Comparison of ENCODE assay signal across 9 cellular contexts in the genomic region with DNA sequence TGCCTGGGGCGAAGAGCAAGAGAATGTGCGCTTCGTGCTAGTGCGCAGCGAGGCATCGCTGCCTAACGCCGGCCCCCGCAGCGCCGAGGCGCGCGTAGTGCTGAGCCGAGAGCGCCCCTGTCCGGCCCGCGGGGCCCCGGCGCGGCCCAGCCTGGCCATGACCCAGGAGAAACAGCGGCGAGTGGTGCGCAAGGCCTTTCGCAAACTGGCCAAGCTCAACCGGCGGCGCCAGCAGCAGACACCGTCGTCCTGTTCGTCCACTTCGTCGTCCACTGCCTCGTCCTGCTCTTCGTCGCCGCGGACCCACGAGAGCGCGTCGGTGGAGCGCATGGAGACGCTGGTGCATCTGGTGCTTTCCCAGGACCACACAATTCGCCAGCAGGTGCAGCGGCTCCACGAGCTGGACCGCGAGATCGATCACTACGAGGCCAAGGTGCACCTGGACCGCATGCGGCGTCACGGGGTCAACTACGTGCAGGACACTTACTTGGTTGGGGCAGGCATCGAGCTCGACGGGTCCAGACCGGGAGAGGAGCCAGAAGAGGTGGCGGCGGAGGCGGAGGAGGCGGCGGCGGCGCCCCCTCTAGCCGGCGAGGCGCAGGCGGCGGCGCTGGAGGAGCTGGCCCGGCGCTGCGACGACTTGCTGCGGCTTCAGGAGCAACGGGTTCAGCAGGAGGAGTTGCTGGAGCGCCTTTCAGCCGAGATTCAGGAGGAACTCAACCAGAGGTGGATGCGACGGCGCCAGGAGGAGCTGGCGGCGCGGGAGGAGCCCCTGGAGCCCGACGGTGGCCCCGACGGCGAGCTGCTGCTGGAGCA. TPM values are rescaled to one million over a fixed set of nuclear protein-coding genes. Genes with fewer than 3 reads are reported as not detected.
A peak's percentile ranks its signal among the peaks of the same experiment; 100 is the strongest.
DNase-seq lines count a peak whose midpoint lies in the region; ATAC-seq and TF ChIP-seq lines count a peak whose summit lies in the region.
"Had no signal": no experiment of that assay in that cellular context is flagged by ENCODE, and none has a peak within 500 bp of the region (broad histone marks: within the 10 kb centered on the region; RNA-seq: fewer than 3 reads in every experiment).

No MANE protein-coding gene starts in this region.

- 2% methylated on average over 17 of the region's 93 CpGs for WGBS in mammary epithelial cell (ENCODE audit: low coverage, missing lambda C conversion rate)
- WGBS in urinary bladder, result 1% methylated on average over 93 of the region's 93 CpGs

- BruUV-seq in MCF 10A (replicated peaks; lab: Mats Ljungman, UMichigan) (no TSS peak), mammary epithelial cell (replicated peaks; lab: Mats Ljungman, UMichigan) (no TSS peak)

- POLR2A ChIA-PET in MCF 10A (lab: Yijun Ruan, JAX), result no interaction called here

- peak overlapping the region; percentile 52 for H3K9ac ChIP-seq in mammary epithelial cell (ENCODE audit: insufficient read depth, low read length)

- H3K27me3 ChIP-seq in mammary epithelial cell (ENCODE audit: insufficient read depth, low read length), result no peaks in the 10 kb centered on the region

- peak; percentile 5 to 22 for DNase-seq in T47D (ENCODE audit: low read depth in 1 of 2, low spot score in 1 of 2)
- DNase-seq in MCF 10A (ENCODE audit: unreplicated experiment), result no peak
- peak; percentile 68 for DNase-seq in mammary epithelial cell
- DNase-seq in left lobe of liver (ENCODE audit: low spot score), result peak; percentile 83
- DNase-seq in activated CD8-positive, alpha-beta memory T cell treated with anti-CD3 and anti-CD28 coated beads, Interleukin-2, amount 10 ng/mL, durations not matched to agents 7 days and 5 days, result no peak
- no peak for DNase-seq in CD14-positive monocyte (ENCODE audit: low spot score)

- peak overlapping the region; percentile 84 for H2AFZ ChIP-seq in mammary epithelial cell (ENCODE audit: low read depth, low read length)

- H3K27ac Mint-ChIP-seq in MCF 10A (ENCODE audit: low read depth, unreplicated experiment) (no peak overlapping the region), CD14-positive monocyte (no peak overlapping the region)
- no peak overlapping the region for H3K27ac Mint-ChIP-seq in activated CD8-positive, alpha-beta memory T cell treated with anti-CD3 and anti-CD28 coated beads, Interleukin-2, amount 10 ng/mL, durations not matched to agents 7 days and 5 days
- H3K27ac Mint-ChIP-seq: CD8-positive, alpha-beta T cell had no signal

- H3K4me2 ChIP-seq in mammary epithelial cell (ENCODE audit: insufficient read depth, low read depth, low read length), result peak overlapping the region; percentile 97

- H3K27ac ChIP-seq in mammary epithelial cell (ENCODE audit: insufficient read depth, low read depth, low read length), result peak overlapping the region; percentile 29
- H3K27ac ChIP-seq in urinary bladder (ENCODE audit: low read depth), result no peak overlapping the region

- H3K27me3 Mint-ChIP-seq in MCF 10A (ENCODE audit: insufficient read depth, unreplicated experiment) (peaks cover 27% of the 10 kb centered on the region), CD14-positive monocyte (ENCODE audit: low read depth in 3 of 3) (peaks cover 59 to 84% (median 67%) of the 10 kb centered on the region in 3 donors)
- peaks cover 84% of the 10 kb centered on the region for H3K27me3 Mint-ChIP-seq in activated CD8-positive, alpha-beta memory T cell treated with anti-CD3 and anti-CD28 coated beads, Interleukin-2, amount 10 ng/mL, durations not matched to agents 7 days and 5 days

- no peaks in the 10 kb centered on the region for H3K4me1 Mint-ChIP-seq in MCF 10A (ENCODE audit: insufficient read depth, unreplicated experiment)
- peaks cover 4% of the 10 kb centered on the region for H3K4me1 Mint-ChIP-seq in activated CD8-positive, alpha-beta memory T cell treated with anti-CD3 and anti-CD28 coated beads, Interleukin-2, amount 10 ng/mL, durations not matched to agents 7 days and 5 days
- H3K4me1 Mint-ChIP-seq in CD14-positive monocyte, result peaks cover 24% of the 10 kb centered on the region

- peaks cover 45% of the 10 kb centered on the region for H3K79me2 ChIP-seq in mammary epithelial cell (ENCODE audit: insufficient read depth, low read length)

- dilution Hi-C loops in mammary epithelial cell (cut with HindIII; ENCODE audit: low sequenced_read_pairs), result loop anchor here (5.0 kb wide), 2 partner anchors 42 to 53 kb away; no protein-coding TSS in a partner anchor

- in situ Hi-C loops in T47D (cut with HindIII; ENCODE audit: low pct_unique_long_range_greater_than_20kb, low sequenced_read_pairs), result no loop called here
- in situ Hi-C loops in mammary epithelial cell (cut with MboI; ENCODE audit: low sequenced_read_pairs in 2 of 2), result no loop called here

- no peaks in the 10 kb centered on the region for H3K9me3 ChIP-seq in mammary epithelial cell (replicated peaks; ENCODE audit: insufficient read depth, low read length)

- H3K4me3 ChIP-seq in mammary epithelial cell (replicated peaks in 1 of 3; ENCODE audit: insufficient read depth in 1 of 3, low read depth in 2 of 3, low read length in 3 of 3) (peak overlapping the region; percentile 54 to 66 (median 57)), urinary bladder (ENCODE audit: low read depth, low read length) (peak overlapping the region; percentile 21)

- no peaks in the 10 kb centered on the region for H4K20me1 ChIP-seq in mammary epithelial cell (ENCODE audit: insufficient read depth, low read length)

- H3K36me3 ChIP-seq in mammary epithelial cell (ENCODE audit: insufficient read depth, low read length), result no peaks in the 10 kb centered on the region
- no peaks in the 10 kb centered on the region for H3K36me3 ChIP-seq in urinary bladder (ENCODE audit: insufficient read depth)

- H3K9me3 Mint-ChIP-seq in MCF 10A (ENCODE audit: unreplicated experiment) (no peaks in the 10 kb centered on the region), CD14-positive monocyte (peaks cover 0 to 7% (median 2%) of the 10 kb centered on the region in 7 donors)
- no peaks in the 10 kb centered on the region for H3K9me3 Mint-ChIP-seq in activated CD8-positive, alpha-beta memory T cell treated with anti-CD3 and anti-CD28 coated beads, Interleukin-2, amount 10 ng/mL, durations not matched to agents 7 days and 5 days (ENCODE audit: low read depth)
- H3K9me3 Mint-ChIP-seq: CD8-positive, alpha-beta T cell had no signal

- TF ChIP-seq CTCF in MCF 10A (IDR thresholded peaks at IDR 0.05; ENCODE audit: unreplicated experiment) (no peak), mammary epithelial cell (conservative IDR thresholded peaks at IDR 0.05 in 1 of 2, IDR thresholded peaks at IDR 0.05 in 1 of 2; ENCODE audit: extremely low read depth in 1 of 2, insufficient read depth in 1 of 2, low read depth in 1 of 2, low read length in 2 of 2) (peak in 1 of 2 donors; percentile 25), CD14-positive monocyte (IDR thresholded peaks at IDR 0.05) (no peak)

- peaks cover 58% of the 10 kb centered on the region for H3K4me1 ChIP-seq in mammary epithelial cell (ENCODE audit: insufficient read depth, low read length)
- H3K4me1 ChIP-seq in urinary bladder (ENCODE audit: insufficient read depth), result peaks cover 4% of the 10 kb centered on the region

- intact Hi-C loops in MCF 10A (cut with micrococcal nuclease), result no loop called here
- intact Hi-C loops in mammary epithelial cell (cut with micrococcal nuclease), result loop anchor here (1.0 to 10.0 kb wide), 6 partner anchors 21 to 635 kb away; a partner anchor contains a TSS
- intact Hi-C loops in CD14-positive monocyte (cut with micrococcal nuclease), result no loop called here

- H3K4me3 Mint-ChIP-seq in MCF 10A (ENCODE audit: unreplicated experiment), result no peak overlapping the region
- no peak overlapping the region for H3K4me3 Mint-ChIP-seq in activated CD8-positive, alpha-beta memory T cell treated with anti-CD3 and anti-CD28 coated beads, Interleukin-2, amount 10 ng/mL, durations not matched to agents 7 days and 5 days
- peak overlapping the region in 1 of 2 donors; percentile 73 for H3K4me3 Mint-ChIP-seq in CD14-positive monocyte
- H3K4me3 Mint-ChIP-seq: CD8-positive, alpha-beta T cell had no signal

- CTCF ChIA-PET in MCF 10A (lab: Yijun Ruan, JAX), result no interaction called here
- CTCF ChIA-PET in mammary epithelial cell (lab: Charles Lee; ENCODE audit: low non-redundant PET), result interaction anchor here (0.6 kb wide), 1 partner anchor 46 kb away, joined by 4 read pairs; no protein-coding TSS in a partner anchor
- CTCF ChIA-PET in activated CD8-positive, alpha-beta memory T cell treated with anti-CD3 and anti-CD28 coated beads, Interleukin-2, amount 10 ng/mL, durations not matched to agents 7 days and 5 days (lab: Charles Lee), result no interaction called here

- ATAC-seq in left lobe of liver, result peak; percentile 77
- no peak for ATAC-seq in HG03039 (IDR thresholded peaks at IDR 0.05; ENCODE audit: unreplicated experiment)
- no peak for ATAC-seq in activated CD8-positive, alpha-beta memory T cell treated with anti-CD3 and anti-CD28 coated beads, Interleukin-2, amount 10 ng/mL, durations not matched to agents 7 days and 5 days
- ATAC-seq: CD8-positive, alpha-beta T cell had no signal

- H3K36me3 Mint-ChIP-seq in MCF 10A (ENCODE audit: insufficient read depth, unreplicated experiment), result no peaks in the 10 kb centered on the region
- no peaks in the 10 kb centered on the region for H3K36me3 Mint-ChIP-seq in activated CD8-positive, alpha-beta memory T cell treated with anti-CD3 and anti-CD28 coated beads, Interleukin-2, amount 10 ng/mL, durations not matched to agents 7 days and 5 days
- peaks cover 0 to 3% of the 10 kb centered on the region in 2 donors for H3K36me3 Mint-ChIP-seq in CD14-positive monocyte
- H3K36me3 Mint-ChIP-seq: CD8-positive, alpha-beta T cell had no signal

RNA-seq across cellular contexts. Expression of a gene that starts 1.0 kb away (rescaled TPM):
- total RNA-seq in MCF 10A (2022) (not detected in 2 replicates), mammary epithelial cell (1 to 10 TPM; 6.0 to 7.5 TPM), left lobe of liver (not detected), urinary bladder (1.0 TPM)
- polyA plus RNA-seq in mammary epithelial cell (2.1 TPM), urinary bladder (0.71 TPM), CD14-positive monocyte (not detected)
- polyA minus RNA-seq in mammary epithelial cell, result 1.9 TPM
- total RNA-seq in activated CD8-positive, alpha-beta memory T cell treated with anti-CD3 and anti-CD28 coated beads, Interleukin-2, amount 10 ng/mL, durations not matched to agents 7 days and 5 days, result not detected
- total RNA-seq: CD8-positive, alpha-beta T cell had no signal

Comparison
In these comparisons a context has a peak if more than half of its experiments do, and no peak if none do; other contexts are left out.
1. DNase-seq: peak in T47D (2 of 2), mammary epithelial cell (single experiment) and left lobe of liver (single experiment); none in MCF 10A (single experiment), activated CD8-positive, alpha-beta memory T cell treated with anti-CD3 and anti-CD28 coated beads, Interleukin-2, amount 10 ng/mL, durations not matched to agents 7 days and 5 days (single experiment) and CD14-positive monocyte (single experiment).